In the genomic region with DNA sequence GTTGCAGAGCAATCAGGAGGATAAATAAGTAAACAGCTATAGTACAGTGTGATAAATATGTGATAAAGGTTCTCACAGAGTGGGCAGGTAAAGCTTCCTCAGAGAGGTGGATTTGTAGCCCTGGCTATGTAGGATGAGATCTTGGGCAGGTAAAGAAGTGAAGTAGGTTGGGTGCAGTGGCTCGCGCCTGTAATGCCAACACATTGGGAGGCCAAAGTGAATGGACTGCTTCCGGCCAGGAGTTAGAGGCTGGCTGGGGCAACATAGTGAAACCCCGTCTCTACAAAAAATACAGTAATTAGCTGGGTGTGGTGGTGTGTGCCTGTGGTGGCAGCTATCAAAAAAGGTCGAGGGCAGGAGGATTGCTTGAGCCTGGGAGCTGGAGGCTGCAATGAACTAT, we compare ENCODE assay signal across 35 cellular contexts.
"Had no signal": no experiment of that assay in that cellular context is flagged by ENCODE, and none has a peak within 500 bp of the region (broad histone marks: within the 10 kb centered on the region; RNA-seq: fewer than 3 reads in every experiment).

No MANE protein-coding gene starts in this region.

- H3K36me3 Mint-ChIP-seq: activated naive CD4-positive, alpha-beta T cell treated with anti-CD3 and anti-CD28 coated beads, Interleukin-2, amount 10 ng/mL, durations not matched to agents 7 days and 5 days; activated naive CD8-positive, alpha-beta T cell treated with anti-CD3 and anti-CD28 coated beads, Interleukin-2, amount 10 ng/mL, durations not matched to agents 7 days and 5 days had no signal

- ATAC-seq: activated CD4-positive, CD25-positive, alpha-beta regulatory T cell treated with anti-CD3 and anti-CD28 coated beads, Interleukin-2, amount 50 U/mL, for 24 hours; activated CD8-positive, alpha-beta T cell treated with anti-CD3 and anti-CD28 coated beads for 36 hours; activated naive CD4-positive, alpha-beta T cell treated with anti-CD3 and anti-CD28 coated beads, Interleukin-2, amount 50 U/mL, for 72 hours; activated T-cell treated with anti-CD3 and anti-CD28 coated beads, Interleukin-2, amount 50 U/mL, for 72 hours; effector memory CD8-positive, alpha-beta T cell; T-helper 17 cell had no signal

- FAIRE-seq: endometrium, endothelial cell of umbilical vein, frontal cortex had no signal

- H3K27ac Mint-ChIP-seq: activated B cell treated with CpG ODN at 0.5 μM for 24 hours; activated CD8-positive, alpha-beta T cell treated with anti-CD3 and anti-CD28 coated beads for 36 hours; activated naive CD4-positive, alpha-beta T cell treated with anti-CD3 and anti-CD28 coated beads, Interleukin-2, amount 10 ng/mL, durations not matched to agents 7 days and 5 days; activated naive CD4-positive, alpha-beta T cell treated with anti-CD3 and anti-CD28 coated beads, Interleukin-2, amount 50 U/mL, for 72 hours; activated naive CD8-positive, alpha-beta T cell treated with anti-CD3 and anti-CD28 coated beads, Interleukin-2, amount 10 ng/mL, durations not matched to agents 7 days and 5 days; activated T-cell treated with anti-CD3 and anti-CD28 coated beads, Interleukin-2, amount 50 U/mL, for 24 hours; activated T-cell treated with anti-CD3 and anti-CD28 coated beads, Interleukin-2, amount 50 U/mL, for 72 hours; brain; T-helper 17 cell; T-helper 2 cell treated with Interferon-gamma antibody and Interleukin-4, amounts not matched to agents 5 μg/mL and 100 μg/mL, for 36 hours had no signal

- H3K4me1 Mint-ChIP-seq: activated B cell treated with CpG ODN at 0.5 μM for 24 hours; activated naive CD4-positive, alpha-beta T cell treated with anti-CD3 and anti-CD28 coated beads, Interleukin-2, amount 10 ng/mL, durations not matched to agents 7 days and 5 days; activated naive CD8-positive, alpha-beta T cell treated with anti-CD3 and anti-CD28 coated beads, Interleukin-2, amount 10 ng/mL, durations not matched to agents 7 days and 5 days; brain; T-helper 17 cell had no signal

- DNase-seq: activated B cell treated with CpG ODN at 0.5 μM for 24 hours; activated CD4-positive, alpha-beta T cell treated with anti-CD3 and anti-CD28 coated beads for 48 hours; activated CD4-positive, alpha-beta T cell treated with anti-CD3 and anti-CD28 coated beads, Interleukin-2, amount 50 U/mL, for 1 hour; activated CD4-positive, alpha-beta T cell treated with anti-CD3 and anti-CD28 coated beads, Interleukin-2, amount 50 U/mL, for 48 hours; activated CD8-positive, alpha-beta memory T cell treated with anti-CD3 and anti-CD28 coated beads for 24 hours; activated CD8-positive, alpha-beta T cell treated with anti-CD3 and anti-CD28 coated beads for 36 hours; activated gamma-delta T cell; activated naive CD4-positive, alpha-beta T cell; activated naive CD4-positive, alpha-beta T cell treated with anti-CD3 and anti-CD28 coated beads, Interleukin-2, amount 10 ng/mL, durations not matched to agents 7 days and 5 days; activated naive CD8-positive, alpha-beta T cell treated with anti-CD3 and anti-CD28 coated beads, Interleukin-2, amount 10 ng/mL, durations not matched to agents 7 days and 5 days; activated T-cell treated with anti-CD3 and anti-CD28 coated beads for 4 hours; activated T-cell treated with anti-CD3 and anti-CD28 coated beads, Interleukin-2, amount 50 U/mL, for 24 hours; activated T-cell treated with anti-CD3 and anti-CD28 coated beads, Interleukin-2, amount 50 U/mL, for 72 hours; central memory CD4-positive, alpha-beta T cell; cerebellar nuclear complex; colonic mucosa; dorsolateral prefrontal cortex; effector memory CD8-positive, alpha-beta T cell; foreskin fibroblast; head of caudate nucleus; T-helper 1 cell; T-helper 17 cell; T1000; WERI-Rb-1 had no signal

- H3K9me3 ChIP-seq: ascending aorta, colonic mucosa had no signal

- H3K4me3 Mint-ChIP-seq: activated B cell treated with CpG ODN at 0.5 μM for 24 hours; activated CD8-positive, alpha-beta T cell treated with anti-CD3 and anti-CD28 coated beads for 36 hours; activated naive CD4-positive, alpha-beta T cell treated with anti-CD3 and anti-CD28 coated beads, Interleukin-2, amount 10 ng/mL, durations not matched to agents 7 days and 5 days; activated naive CD8-positive, alpha-beta T cell treated with anti-CD3 and anti-CD28 coated beads, Interleukin-2, amount 10 ng/mL, durations not matched to agents 7 days and 5 days; activated T-cell treated with anti-CD3 and anti-CD28 coated beads, Interleukin-2, amount 50 U/mL, for 24 hours; activated T-cell treated with anti-CD3 and anti-CD28 coated beads, Interleukin-2, amount 50 U/mL, for 72 hours; brain; effector memory CD8-positive, alpha-beta T cell; T-helper 17 cell; T-helper 2 cell treated with Interferon-gamma antibody and Interleukin-4, amounts not matched to agents 5 μg/mL and 100 μg/mL, for 36 hours had no signal

- H3K9me3 Mint-ChIP-seq: activated B cell treated with CpG ODN at 0.5 μM for 24 hours; activated CD8-positive, alpha-beta T cell treated with anti-CD3 and anti-CD28 coated beads for 36 hours; activated naive CD4-positive, alpha-beta T cell treated with anti-CD3 and anti-CD28 coated beads, Interleukin-2, amount 10 ng/mL, durations not matched to agents 7 days and 5 days; activated naive CD4-positive, alpha-beta T cell treated with anti-CD3 and anti-CD28 coated beads, Interleukin-2, amount 50 U/mL, for 72 hours; activated naive CD8-positive, alpha-beta T cell treated with anti-CD3 and anti-CD28 coated beads, Interleukin-2, amount 10 ng/mL, durations not matched to agents 7 days and 5 days; activated T-cell treated with anti-CD3 and anti-CD28 coated beads, Interleukin-2, amount 50 U/mL, for 24 hours; activated T-cell treated with anti-CD3 and anti-CD28 coated beads, Interleukin-2, amount 50 U/mL, for 72 hours; effector memory CD8-positive, alpha-beta T cell; T-helper 2 cell treated with Interferon-gamma antibody and Interleukin-4, amounts not matched to agents 5 μg/mL and 100 μg/mL, for 36 hours had no signal

- H3K27me3 Mint-ChIP-seq: activated B cell treated with CpG ODN at 0.5 μM for 24 hours; activated CD8-positive, alpha-beta T cell treated with anti-CD3 and anti-CD28 coated beads for 36 hours; activated naive CD4-positive, alpha-beta T cell treated with anti-CD3 and anti-CD28 coated beads, Interleukin-2, amount 10 ng/mL, durations not matched to agents 7 days and 5 days; activated naive CD8-positive, alpha-beta T cell treated with anti-CD3 and anti-CD28 coated beads, Interleukin-2, amount 10 ng/mL, durations not matched to agents 7 days and 5 days; activated T-cell treated with anti-CD3 and anti-CD28 coated beads, Interleukin-2, amount 50 U/mL, for 24 hours; effector memory CD8-positive, alpha-beta T cell; T-helper 17 cell had no signal

- H3K27ac ChIP-seq: ascending aorta, breast epithelium, cardiac muscle cell, colonic mucosa, dorsolateral prefrontal cortex, epithelial cell of prostate, WERI-Rb-1 had no signal

- H3K27me3 ChIP-seq: ascending aorta, breast epithelium, cardiac muscle cell, colonic mucosa, dorsolateral prefrontal cortex had no signal

- H3K4me1 ChIP-seq: ascending aorta, breast epithelium, colonic mucosa had no signal
